In the genomic region with DNA sequence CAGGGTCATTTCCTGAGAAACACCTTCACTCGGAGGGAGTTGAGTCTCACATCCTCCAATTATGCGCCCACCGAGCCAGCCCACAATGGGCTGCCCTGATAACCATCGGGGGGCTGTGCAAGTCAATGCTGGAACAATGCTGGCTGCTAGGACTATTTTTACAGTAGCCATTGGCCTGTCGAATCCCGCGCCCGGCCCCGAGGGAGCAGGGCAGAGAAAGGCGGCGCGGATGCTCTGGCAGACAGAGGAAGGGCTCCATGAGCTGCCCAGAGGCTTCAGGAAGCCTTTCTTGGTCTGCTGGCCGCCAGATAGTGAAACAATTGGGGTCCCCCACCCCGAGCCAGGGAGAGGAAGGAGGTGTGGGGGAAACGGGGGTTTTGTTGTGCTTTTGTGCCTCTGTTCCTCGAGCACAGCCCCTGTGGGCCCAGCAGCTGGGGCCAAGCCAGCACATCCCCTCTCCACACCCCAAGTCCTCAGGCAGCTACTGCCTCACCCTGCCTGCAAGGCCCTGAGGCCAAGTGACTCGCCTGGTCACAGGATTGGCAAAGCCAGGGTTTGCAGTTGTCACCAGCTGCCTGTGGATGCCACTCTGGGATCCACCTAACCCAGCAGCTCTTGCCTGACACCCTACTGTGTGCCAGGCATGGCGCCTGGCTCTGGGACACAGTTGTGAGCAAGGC, we compare ENCODE assay signal across 14 cellular contexts. TPM values are rescaled to one million over a fixed set of nuclear protein-coding genes. Genes with fewer than 3 reads are reported as not detected.
DNase-seq lines count a peak whose midpoint lies in the region; ATAC-seq and TF ChIP-seq lines count a peak whose summit lies in the region.
"Had no signal": no experiment of that assay in that cellular context is flagged by ENCODE, and none has a peak within 500 bp of the region (broad histone marks: within the 10 kb centered on the region; RNA-seq: fewer than 3 reads in every experiment).

No MANE protein-coding gene starts in this region.

- H3K9me3 ChIP-seq in breast epithelium (no peaks in the 10 kb centered on the region), lower lobe of right lung (no peaks in the 10 kb centered on the region)
- H3K9me3 ChIP-seq: thyroid gland had no signal

- H3K4me3 ChIP-seq in breast epithelium = no peak overlapping the region
- H3K4me3 ChIP-seq in lower lobe of right lung = no peak overlapping the region
- H3K4me3 ChIP-seq: lung, thyroid gland had no signal

- TF ChIP-seq POLR2A in breast epithelium (IDR thresholded peaks at IDR 0.05) (no peak), erythroblast (IDR thresholded peaks at IDR 0.05; ENCODE audit: low read length) (no peak)

- no peaks in the 10 kb centered on the region for H3K27me3 Mint-ChIP-seq in MCF 10A (ENCODE audit: insufficient read depth, unreplicated experiment)
- H3K27me3 Mint-ChIP-seq: central memory CD8-positive, alpha-beta T cell had no signal

- H3K4me1 ChIP-seq in breast epithelium = peaks cover 5 to 14% of the 10 kb centered on the region in 2 donors
- H3K4me1 ChIP-seq in lower lobe of right lung = peaks cover 61% of the 10 kb centered on the region

- H3K36me3 Mint-ChIP-seq in MCF 10A (ENCODE audit: insufficient read depth, unreplicated experiment) = no peaks in the 10 kb centered on the region

- ATAC-seq in lower lobe of right lung = no peak

- DNase-seq in MCF 10A (ENCODE audit: unreplicated experiment) (no peak), breast epithelium (ENCODE audit: low spot score in 2 of 2) (no peak), dermis blood vessel endothelial cell (peak; percentile 59), lower lobe of right lung (no peak), erythroblast (lab: John Stamatoyannopoulos, UW) (no peak), NCI-H1436 (lab: John Stamatoyannopoulos, UW) (no peak), NCI-H446 (lab: John Stamatoyannopoulos, UW) (no peak), NAMALWA (ENCODE audit: low spot score) (no peak)
- DNase-seq: DMS 273 treated with DMSO at 0.1 percent for 48 hours, NCI-H1417 treated with DMSO at 0.1 percent for 48 hours, occipital lobe had no signal

- no peak for TF ChIP-seq CTCF in MCF 10A (IDR thresholded peaks at IDR 0.05; ENCODE audit: unreplicated experiment)
- no peak for TF ChIP-seq CTCF in breast epithelium (IDR thresholded peaks at IDR 0.05)
- no peak for TF ChIP-seq CTCF in lower lobe of right lung (IDR thresholded peaks at IDR 0.05)

- H3K27ac ChIP-seq in breast epithelium (peak overlapping the region in 1 of 2 donors; percentile 38), lower lobe of right lung (peak overlapping the region; percentile 18)
- H3K27ac ChIP-seq: thyroid gland had no signal

- peak overlapping the region; percentile 23 for H3K27ac Mint-ChIP-seq in MCF 10A (ENCODE audit: low read depth, unreplicated experiment)

- H3K27me3 ChIP-seq in breast epithelium = no peaks in the 10 kb centered on the region
- H3K27me3 ChIP-seq in lower lobe of right lung (ENCODE audit: low read depth) = no peaks in the 10 kb centered on the region
- H3K27me3 ChIP-seq: thyroid gland had no signal

- CTCF ChIA-PET in MCF 10A (lab: Yijun Ruan, JAX) = interaction anchor here (0.9 to 1.6 kb wide), 4 partner anchors 14 to 180 kb away, joined by 3 to 5 read pairs (median 4); no protein-coding TSS in a partner anchor

- no peaks in the 10 kb centered on the region for H3K9me3 Mint-ChIP-seq in MCF 10A (ENCODE audit: unreplicated experiment)
- H3K9me3 Mint-ChIP-seq: central memory CD8-positive, alpha-beta T cell had no signal

- H3K36me3 ChIP-seq in breast epithelium (no peaks in the 10 kb centered on the region), lower lobe of right lung (peaks cover 30% of the 10 kb centered on the region)

- H3K4me3 Mint-ChIP-seq in MCF 10A (ENCODE audit: unreplicated experiment) = no peak overlapping the region
- H3K4me3 Mint-ChIP-seq: central memory CD8-positive, alpha-beta T cell had no signal

- intact Hi-C loops in MCF 10A (cut with micrococcal nuclease) (no loop called here), breast epithelium (cut with DNase I; ENCODE audit: low total_unique reads) (no loop called here), lower lobe of right lung (cut with DNase I) (no loop called here)

- peaks cover 15% of the 10 kb centered on the region for H3K4me1 Mint-ChIP-seq in MCF 10A (ENCODE audit: insufficient read depth, unreplicated experiment)

- POLR2A ChIA-PET in MCF 10A (lab: Yijun Ruan, JAX) = no interaction called here

- BruUV-seq in MCF 10A (replicated peaks; lab: Mats Ljungman, UMichigan) = no TSS peak

RNA-seq across cellular contexts. Expression of gene SLC6A6, which starts 39.0 kb away (rescaled TPM):
- total RNA-seq in MCF 10A (2022) = 4.6 and 7.6 TPM in 2 replicates
- 10 to 100 TPM; 22.1 to 52.4 (median 27.5) TPM for total RNA-seq in breast epithelium
- 10.9 and 28.6 TPM in 2 replicates for total RNA-seq in dermis blood vessel endothelial cell
- total RNA-seq in lower lobe of right lung = 84.0 TPM
